25 cellular contexts compared by ENCODE assay signal in the genomic region with DNA sequence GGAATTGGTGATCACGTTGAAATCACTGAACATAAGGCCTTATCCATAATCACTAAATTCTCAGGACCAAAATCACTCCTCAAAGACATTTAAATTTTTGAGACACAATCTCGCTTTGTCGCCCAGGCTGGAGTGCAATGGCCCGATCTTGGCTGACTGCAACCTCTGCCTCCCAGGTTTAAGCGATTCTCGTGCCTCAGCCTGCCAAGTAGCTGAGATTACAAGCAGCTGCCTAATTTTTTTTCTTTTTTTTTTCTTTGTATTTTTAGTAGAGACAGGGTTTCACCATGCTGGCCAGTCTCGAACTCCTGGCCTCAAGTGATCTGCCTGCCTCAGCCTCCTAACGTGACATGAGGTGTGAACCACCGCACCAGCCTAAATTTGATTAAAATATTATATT.
"Had no signal": no experiment of that assay in that cellular context is flagged by ENCODE, and none has a peak within 500 bp of the region (broad histone marks: within the 10 kb centered on the region; RNA-seq: fewer than 3 reads in every experiment).

No MANE protein-coding gene starts in this region.

- H3K36me3 ChIP-seq: colonic mucosa, ovary, spleen had no signal

- H3K4me3 ChIP-seq: colonic mucosa, esophagus muscularis mucosa, heart right ventricle, left lung, lower lobe of right lung, ovary, spleen, testis, tibial nerve, upper lobe of left lung had no signal

- H3K27ac ChIP-seq: colonic mucosa, foreskin keratinocyte, heart right ventricle, left lung, lower lobe of right lung, ovary, spleen, testis, tibial nerve, upper lobe of left lung had no signal

- H3K4me1 ChIP-seq: colonic mucosa, foreskin keratinocyte, left lung, lower lobe of right lung, spleen, testis, tibial nerve, upper lobe of left lung had no signal

- H3K9me3 ChIP-seq: colonic mucosa, esophagus muscularis mucosa, heart right ventricle, left lung, lower lobe of right lung, ovary, spleen, testis, tibial nerve, upper lobe of left lung had no signal

- DNase-seq: colonic mucosa; dermis blood vessel endothelial cell; effector memory CD4-positive, alpha-beta T cell; foreskin keratinocyte; glutamatergic neuron; heart right ventricle; hippocampal formation; left cardiac atrium; left lung; lower lobe of right lung; naive thymus-derived CD8-positive, alpha-beta T cell; occipital lobe; posterior cingulate gyrus; retina; spleen; stimulated activated CD4-positive, alpha-beta T cell treated with anti-CD3 and anti-CD28 coated beads, Interleukin-4, amount 100 ng/mL, for 4 hours; stimulated activated naive CD8-positive, alpha-beta T cell treated with anti-CD3 and anti-CD28 coated beads, Interleukin-15, Interleukin-2, amounts not matched to agents 100 U/mL and 50 U/mL, for 24 hours; substantia nigra; testis; upper lobe of left lung had no signal

- ATAC-seq: foreskin keratinocyte; left lung; lower lobe of right lung; naive thymus-derived CD8-positive, alpha-beta T cell; sciatic nerve; stimulated activated memory B cell treated with anti-CD40 and anti-IgM and Interleukin-4, amounts not matched to agents 10 μg/mL and 1 μg/mL and 100 μg/mL, for 72 hours; stimulated activated naive CD8-positive, alpha-beta T cell treated with anti-CD3 and anti-CD28 coated beads, Interleukin-15, Interleukin-2, amounts not matched to agents 100 U/mL and 50 U/mL, for 24 hours had no signal

- H3K27me3 ChIP-seq: colonic mucosa, esophagus muscularis mucosa, foreskin keratinocyte, heart right ventricle, left lung, ovary, spleen, testis, tibial nerve, upper lobe of left lung had no signal
